In genomic region chr7:128838981-128839731, GRCh38 we compare ENCODE assay signal across 13 cellular contexts.
"Had no signal": no experiment of that assay in that cellular context is flagged by ENCODE, and none has a peak within 500 bp of the region (broad histone marks: within the 10 kb centered on the region; RNA-seq: fewer than 3 reads in every experiment).

No MANE protein-coding gene starts in this region.

- DNase-seq: activated CD4-positive, alpha-beta T cell treated with anti-CD3 and anti-CD28 coated beads for 48 hours; activated CD8-positive, alpha-beta memory T cell treated with anti-CD3 and anti-CD28 coated beads for 24 hours; activated naive CD4-positive, alpha-beta T cell treated with anti-CD3 and anti-CD28 coated beads for 36 hours; activated T-cell treated with anti-CD3 and anti-CD28 coated beads for 4 hours; amniotic stem cell; trophoblast cell had no signal

- H3K36me3 Mint-ChIP-seq: WTC11 had no signal

- H3K9me3 ChIP-seq: body of pancreas had no signal

- ATAC-seq: activated T-helper 17 cell treated with anti-CD3 and anti-CD28 coated beads, Interleukin-2, amount 50 U/mL, for 72 hours; body of pancreas; SK-N-SH treated with all-trans-retinoic acid at 6 μM for 48 hours; WTC11 had no signal

- H3K9me3 Mint-ChIP-seq: activated naive CD4-positive, alpha-beta T cell treated with anti-CD3 and anti-CD28 coated beads for 36 hours; activated T-helper 17 cell treated with anti-CD3 and anti-CD28 coated beads, Interleukin-2, amount 50 U/mL, for 72 hours; central memory CD8-positive, alpha-beta T cell; dendritic cell treated with granulocyte-macrophage colony-stimulating factor and Interleukin-4, amounts not matched to agents 40 ng/mL and 50 ng/mL, for 4 days; WTC11 had no signal

- H3K4me1 ChIP-seq: body of pancreas had no signal

- H3K4me3 ChIP-seq: body of pancreas, skin epidermis had no signal

- H3K27ac Mint-ChIP-seq: activated naive CD4-positive, alpha-beta T cell treated with anti-CD3 and anti-CD28 coated beads for 36 hours; activated T-helper 17 cell treated with anti-CD3 and anti-CD28 coated beads, Interleukin-2, amount 50 U/mL, for 72 hours; dendritic cell treated with granulocyte-macrophage colony-stimulating factor and Interleukin-4, amounts not matched to agents 40 ng/mL and 50 ng/mL, for 4 days; WTC11 had no signal

- H3K27ac ChIP-seq: body of pancreas, skin epidermis had no signal

- H3K27me3 Mint-ChIP-seq: activated T-helper 17 cell treated with anti-CD3 and anti-CD28 coated beads, Interleukin-2, amount 50 U/mL, for 72 hours; central memory CD8-positive, alpha-beta T cell had no signal

- H3K4me3 Mint-ChIP-seq: activated naive CD4-positive, alpha-beta T cell treated with anti-CD3 and anti-CD28 coated beads for 36 hours; activated T-helper 17 cell treated with anti-CD3 and anti-CD28 coated beads, Interleukin-2, amount 50 U/mL, for 72 hours; central memory CD8-positive, alpha-beta T cell; dendritic cell treated with granulocyte-macrophage colony-stimulating factor and Interleukin-4, amounts not matched to agents 40 ng/mL and 50 ng/mL, for 4 days; WTC11 had no signal

- H3K27me3 ChIP-seq: body of pancreas had no signal

- H3K4me1 Mint-ChIP-seq: central memory CD8-positive, alpha-beta T cell had no signal
